ENCODE assay signal across 6 cellular contexts in genomic region chr5:58311526-58311925, GRCh38.
"Had no signal": no experiment of that assay in that cellular context is flagged by ENCODE, and none has a peak within 500 bp of the region (broad histone marks: within the 10 kb centered on the region; RNA-seq: fewer than 3 reads in every experiment).

No MANE protein-coding gene starts in this region.

- H3K4me3 ChIP-seq: GM23248, K562 had no signal

- H2AFZ ChIP-seq: GM23248 had no signal

- H3K27ac ChIP-seq: GM23248 had no signal

- H3K9ac ChIP-seq: GM23248 had no signal

- DNase-seq: GM23248, GOT3, H7, HCEC 1CT, IMR-90 had no signal

- ATAC-seq: K562 had no signal
